In the genomic region with DNA sequence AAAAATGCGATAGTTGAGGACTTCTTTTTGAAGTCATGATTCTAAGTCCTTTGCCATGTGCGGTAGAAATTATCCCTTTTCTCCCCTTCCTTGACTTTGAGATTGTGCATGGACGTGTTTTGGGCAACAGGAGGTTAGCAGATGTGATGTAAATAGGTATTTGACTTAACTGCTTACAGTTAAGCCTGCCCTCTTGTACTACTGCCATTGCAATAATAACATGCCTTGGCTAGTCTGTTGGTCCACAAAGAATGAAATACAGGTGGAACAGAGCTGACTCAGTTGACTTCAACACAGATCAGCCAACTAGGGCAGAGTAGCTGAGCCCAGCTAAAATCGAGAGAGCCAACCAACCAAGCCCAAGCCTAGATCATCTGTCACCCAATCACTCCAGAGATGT, we compare ENCODE assay signal across 27 cellular contexts.
DNase-seq lines count a peak whose midpoint lies in the region; ATAC-seq, FAIRE-seq and TF ChIP-seq lines count a peak whose summit lies in the region.
"Had no signal": no experiment of that assay in that cellular context is flagged by ENCODE, and none has a peak within 500 bp of the region (broad histone marks: within the 10 kb centered on the region; RNA-seq: fewer than 3 reads in every experiment).

No MANE protein-coding gene starts in this region.

- DNase-seq in HTR-8/SVneo (ENCODE audit: insufficient read length, low spot score) (no peak), bronchial epithelial cell (ENCODE audit: low read depth) (peak; percentile 42), foreskin keratinocyte (peak; percentile 17 to 39), urothelium cell line (ENCODE audit: low spot score) (no peak), caudate nucleus (lab: John Stamatoyannopoulos, UW) (no peak), WERI-Rb-1 (no peak), activated gamma-delta T cell treated with Interleukin-2 at 50 U/mL for 16 hours (no peak)
- DNase-seq: 8988T; ACHN; BE2C; C1 segment of cervical spinal cord; CD4-positive, alpha-beta memory T cell; CD4-positive, CD25-positive, alpha-beta regulatory T cell; CD8-positive, alpha-beta memory T cell; COR-L47; DMS 273 treated with DMSO at 0.1 percent for 48 hours; DMS153; DMS53; DMS79; DND-41; EL; GDM1 had no signal

- H3K4me1 ChIP-seq in foreskin keratinocyte, result peaks cover 5% of the 10 kb centered on the region
- H3K4me1 ChIP-seq: BE2C, BLaER1 had no signal

- no peaks in the 10 kb centered on the region for H3K27me3 ChIP-seq in bronchial epithelial cell (ENCODE audit: control insufficient read depth, insufficient read depth, low read length)
- no peaks in the 10 kb centered on the region for H3K27me3 ChIP-seq in foreskin keratinocyte
- no peaks in the 10 kb centered on the region for H3K27me3 ChIP-seq in WERI-Rb-1 (ENCODE audit: insufficient read depth, low read depth, severe bottlenecking)
- H3K27me3 ChIP-seq: BE2C, BLaER1 had no signal

- no peak for TF ChIP-seq CTCF in bronchial epithelial cell (IDR thresholded peaks at IDR 0.05; ENCODE audit: insufficient read depth, low read length, severe bottlenecking)
- no peak for TF ChIP-seq CTCF in foreskin keratinocyte (conservative IDR thresholded peaks at IDR 0.05)
- no peak for TF ChIP-seq CTCF in WERI-Rb-1 (IDR thresholded peaks at IDR 0.05; ENCODE audit: low read depth, low read length)

- no peak overlapping the region for H3K4me3 ChIP-seq in bronchial epithelial cell (ENCODE audit: low read depth, low read length)
- H3K4me3 ChIP-seq in WERI-Rb-1 (ENCODE audit: low read depth, low read length), result no peak overlapping the region
- H3K4me3 ChIP-seq: BLaER1, GM12878 had no signal

- H3K27ac ChIP-seq in foreskin keratinocyte (no peak overlapping the region), caudate nucleus (ENCODE audit: low read depth, low read length) (no peak overlapping the region), WERI-Rb-1 (no peak overlapping the region)
- H3K27ac ChIP-seq: BLaER1 had no signal

- FAIRE-seq in HTR-8/SVneo (lab: Jason Lieb, UNC), result peak; percentile 81
- no peak for FAIRE-seq in bronchial epithelial cell (lab: Jason Lieb, UNC)
- peak; percentile 97 for FAIRE-seq in urothelium cell line (lab: Jason Lieb, UNC)
- FAIRE-seq: A204.1, GM12892, GM18507 had no signal

- no peaks in the 10 kb centered on the region for H3K9me3 ChIP-seq in WERI-Rb-1 (ENCODE audit: severe bottlenecking)
- H3K9me3 ChIP-seq: BE2C had no signal

- no peak for ATAC-seq in foreskin keratinocyte
- ATAC-seq: GM12878 had no signal

- H3K36me3 ChIP-seq in bronchial epithelial cell (ENCODE audit: control insufficient read depth, insufficient read depth, low read length) (no peaks in the 10 kb centered on the region), WERI-Rb-1 (peaks cover 62% of the 10 kb centered on the region)
- H3K36me3 ChIP-seq: BE2C had no signal

Comparison
In these comparisons a context has a peak if more than half of its experiments do, and no peak if none do; other contexts are left out.
1. DNase-seq: peak in bronchial epithelial cell (single experiment) and foreskin keratinocyte (2 of 2); none in HTR-8/SVneo (single experiment), urothelium cell line (single experiment), caudate nucleus (0 of 61), WERI-Rb-1 (single experiment) and activated gamma-delta T cell treated with Interleukin-2 at 50 U/mL for 16 hours (single experiment).